ENCODE assay signal across 28 cellular contexts in genomic region chr18:2878656-2879330, GRCh38. TPM values are rescaled to one million over a fixed set of nuclear protein-coding genes. Genes with fewer than 3 reads are reported as not detected.
DNase-seq lines count a peak whose midpoint lies in the region; ATAC-seq and TF ChIP-seq lines count a peak whose summit lies in the region.
"Had no signal": no experiment of that assay in that cellular context is flagged by ENCODE, and none has a peak within 500 bp of the region (broad histone marks: within the 10 kb centered on the region; RNA-seq: fewer than 3 reads in every experiment).

No MANE protein-coding gene starts in this region.

- H3K56ac ChIP-seq in IMR-90 (ENCODE audit: extremely low read depth, insufficient read depth, low read length): no peak overlapping the region

- H3K4me3 ChIP-seq in BE2C (ENCODE audit: low read depth, low read length) (no peak overlapping the region), IMR-90 (ENCODE audit: insufficient read depth, low read depth, low read length) (no peak overlapping the region)
- H3K4me3 ChIP-seq: A549, GM23338, pancreas, PC-9, suprapubic skin, upper lobe of left lung had no signal

- no peak overlapping the region for H3K23ac ChIP-seq in IMR-90 (ENCODE audit: low read depth, low read length)

- H3K27ac Mint-ChIP-seq in activated T-helper 1 cell treated with anti-CD3 and anti-CD28 coated beads, Interleukin-12 subunit alpha, Interleukin-12 subunit beta, Interleukin-2, Interleukin-4 antibody, amounts not matched to agents 30 ng/mL and 10 ng/mL and 1 ng/mL, durations not matched to agents 14 hours and 24 hours and 36 hours: peak overlapping the region; percentile 68
- H3K27ac Mint-ChIP-seq in nephron: peak overlapping the region in 2 of 3 experiments; percentile 67 to 73
- H3K27ac Mint-ChIP-seq: activated CD4-positive, alpha-beta memory T cell treated with anti-CD3 and anti-CD28 coated beads, Interleukin-2, amount 10 ng/mL, durations not matched to agents 7 days and 5 days; activated naive CD8-positive, alpha-beta T cell treated with anti-CD3 and anti-CD28 coated beads for 36 hours; activated T-helper 17 cell treated with anti-CD3 and anti-CD28 coated beads, Interleukin-2, amount 50 U/mL, for 72 hours; GM23338; IgD-negative memory B cell; memory B cell had no signal

- H4K5ac ChIP-seq in IMR-90 (ENCODE audit: low read depth, low read length): no peak overlapping the region

- in situ Hi-C loops in IMR-90 (cut with MboI; ENCODE audit: low sequenced_read_pairs): no loop called here

- no peak for TF ChIP-seq POLR2A in IMR-90 (IDR thresholded peaks at IDR 0.05; ENCODE audit: low read depth, low read length)

- H3K27ac ChIP-seq in IMR-90 (ENCODE audit: insufficient read depth, low read length): no peak overlapping the region
- H3K27ac ChIP-seq: A549, pancreas, PC-9, suprapubic skin, upper lobe of left lung had no signal

- no peak for ATAC-seq in IMR-90 (ENCODE audit: low read depth)
- ATAC-seq: A549; activated T-helper 17 cell treated with anti-CD3 and anti-CD28 coated beads, Interleukin-2, amount 50 U/mL, for 72 hours; GM23338; pancreas; Right ventricle myocardium inferior had no signal

- WGBS in IMR-90 (ENCODE audit: extremely low coverage in 2 of 2, insufficient read length in 1 of 2), 2 experiments: 91% methylated on average over 10 of the region's 15 CpGs; no CpG with 5 or more reads in 1 of the 2 experiments

- no TSS peak for BruUV-seq in IMR-90 (replicated peaks; lab: Mats Ljungman, UMichigan)

- no peak overlapping the region for H2BK20ac ChIP-seq in IMR-90 (ENCODE audit: low read depth, low read length)

- TF ChIP-seq RAD21 in IMR-90 (IDR thresholded peaks at IDR 0.05; ENCODE audit: low read length): no peak

- H4K8ac ChIP-seq in IMR-90 (ENCODE audit: low read depth in 2 of 2, low read length in 2 of 2): no peak overlapping the region

- H2AK5ac ChIP-seq in IMR-90 (ENCODE audit: low read depth, low read length): no peak overlapping the region; the same call in 1 of the 2 replicates

- peak overlapping the region; percentile 82 for H2AK9ac ChIP-seq in IMR-90 (replicated peaks; ENCODE audit: low read depth, low read length, poor library complexity)

- no peak for TF ChIP-seq CTCF in BE2C (IDR thresholded peaks at IDR 0.05; ENCODE audit: low read depth, low read length)
- TF ChIP-seq CTCF in IMR-90 (conservative IDR thresholded peaks at IDR 0.05; ENCODE audit: low read depth, low read length): no peak
- no peak for TF ChIP-seq CTCF in nephron (IDR thresholded peaks at IDR 0.05; ENCODE audit: unreplicated experiment in 3 of 3)

- H3K14ac ChIP-seq in IMR-90 (replicated peaks; ENCODE audit: low read depth, low read length): no peak overlapping the region

- DNase-seq in BE2C (peak; percentile 37), IMR-90 (no peak), AML-193 (lab: John Stamatoyannopoulos, UW) (no peak), T-helper 9 cell (no peak), activated gamma-delta T cell (lab: John Stamatoyannopoulos, UW) (no peak), foreskin melanocyte (no peak)
- DNase-seq in activated T-helper 1 cell treated with anti-CD3 and anti-CD28 coated beads, Interleukin-12 subunit alpha, Interleukin-12 subunit beta, Interleukin-2, Interleukin-4 antibody, amounts not matched to agents 30 ng/mL and 10 ng/mL and 1 ng/mL, durations not matched to agents 14 hours and 24 hours and 36 hours (ENCODE audit: low spot score): no peak
- DNase-seq: activated CD4-positive, alpha-beta memory T cell treated with anti-CD3 and anti-CD28 coated beads, Interleukin-2, amount 10 ng/mL, durations not matched to agents 7 days and 5 days; activated naive CD8-positive, alpha-beta T cell treated with anti-CD3 and anti-CD28 coated beads for 36 hours; aorta; effector CD4-positive, alpha-beta T cell; NCI-H146; NCI-H510A; pancreas; PC-9; stimulated activated CD4-positive, alpha-beta T cell treated with anti-CD3 and anti-CD28 coated beads, Interleukin-1b, Interleukin-23, amount 100 ng/mL, for 48 hours; stimulated activated naive CD4-positive, alpha-beta T cell treated with Interleukin-2 at 50 U/mL for 16 hours had no signal

- no peak overlapping the region for H3K4ac ChIP-seq in IMR-90 (ENCODE audit: low read depth, low read length)

- H3K36me3 ChIP-seq in BE2C (no peaks in the 10 kb centered on the region), IMR-90 (ENCODE audit: control insufficient read depth, insufficient read depth, low read length) (no peaks in the 10 kb centered on the region)
- H3K36me3 ChIP-seq: pancreas, suprapubic skin, upper lobe of left lung had no signal

- H3K36me3 Mint-ChIP-seq in activated T-helper 1 cell treated with anti-CD3 and anti-CD28 coated beads, Interleukin-12 subunit alpha, Interleukin-12 subunit beta, Interleukin-2, Interleukin-4 antibody, amounts not matched to agents 30 ng/mL and 10 ng/mL and 1 ng/mL, durations not matched to agents 14 hours and 24 hours and 36 hours (ENCODE audit: low read depth): peaks cover 2% of the 10 kb centered on the region
- H3K36me3 Mint-ChIP-seq in nephron (ENCODE audit: low read depth): no peaks in the 10 kb centered on the region
- H3K36me3 Mint-ChIP-seq: activated naive CD8-positive, alpha-beta T cell treated with anti-CD3 and anti-CD28 coated beads for 36 hours; IgD-negative memory B cell had no signal

- no peaks in the 10 kb centered on the region for H3K9me3 ChIP-seq in BE2C
- H3K9me3 ChIP-seq in IMR-90 (ENCODE audit: control insufficient read depth, insufficient read depth, low read length): no peaks in the 10 kb centered on the region
- H3K9me3 ChIP-seq: A549, pancreas, suprapubic skin, upper lobe of left lung had no signal

- POLR2A ChIA-PET in IMR-90 (lab: Charles Lee; ENCODE audit: unreplicated experiment): no interaction called here

- H4K91ac ChIP-seq in IMR-90 (ENCODE audit: insufficient read depth, low read depth, low read length): no peak overlapping the region

- H3K18ac ChIP-seq in IMR-90 (ENCODE audit: low read depth, low read length): no peak overlapping the region

- intact Hi-C loops in IMR-90 (cut with micrococcal nuclease): no loop called here
- intact Hi-C loops in activated T-helper 1 cell treated with anti-CD3 and anti-CD28 coated beads, Interleukin-12 subunit alpha, Interleukin-12 subunit beta, Interleukin-2, Interleukin-4 antibody, amounts not matched to agents 30 ng/mL and 10 ng/mL and 1 ng/mL, durations not matched to agents 14 hours and 24 hours and 36 hours (cut with micrococcal nuclease): no loop called here

- H3K4me3 Mint-ChIP-seq in activated T-helper 1 cell treated with anti-CD3 and anti-CD28 coated beads, Interleukin-12 subunit alpha, Interleukin-12 subunit beta, Interleukin-2, Interleukin-4 antibody, amounts not matched to agents 30 ng/mL and 10 ng/mL and 1 ng/mL, durations not matched to agents 14 hours and 24 hours and 36 hours: no peak overlapping the region
- H3K4me3 Mint-ChIP-seq in nephron: no peak overlapping the region
- H3K4me3 Mint-ChIP-seq: activated CD4-positive, alpha-beta memory T cell treated with anti-CD3 and anti-CD28 coated beads, Interleukin-2, amount 10 ng/mL, durations not matched to agents 7 days and 5 days; activated naive CD8-positive, alpha-beta T cell treated with anti-CD3 and anti-CD28 coated beads for 36 hours; activated T-helper 17 cell treated with anti-CD3 and anti-CD28 coated beads, Interleukin-2, amount 50 U/mL, for 72 hours; GM23338; IgD-negative memory B cell; memory B cell; T-helper 2 cell treated with Interferon-gamma antibody and Interleukin-4, amounts not matched to agents 5 μg/mL and 100 μg/mL, for 36 hours had no signal

- H3K27me3 Mint-ChIP-seq in activated T-helper 1 cell treated with anti-CD3 and anti-CD28 coated beads, Interleukin-12 subunit alpha, Interleukin-12 subunit beta, Interleukin-2, Interleukin-4 antibody, amounts not matched to agents 30 ng/mL and 10 ng/mL and 1 ng/mL, durations not matched to agents 14 hours and 24 hours and 36 hours (ENCODE audit: insufficient read depth): peaks cover 3% of the 10 kb centered on the region
- H3K27me3 Mint-ChIP-seq in nephron (ENCODE audit: low read depth): peaks cover 5% of the 10 kb centered on the region
- H3K27me3 Mint-ChIP-seq: activated naive CD8-positive, alpha-beta T cell treated with anti-CD3 and anti-CD28 coated beads for 36 hours; activated T-helper 17 cell treated with anti-CD3 and anti-CD28 coated beads, Interleukin-2, amount 50 U/mL, for 72 hours had no signal

- CTCF ChIA-PET in IMR-90 (lab: Yijun Ruan, JAX): no interaction called here

- no peak overlapping the region for H3K9ac ChIP-seq in IMR-90 (ENCODE audit: low read depth, low read length)

- H3K4me1 ChIP-seq in BE2C (no peaks in the 10 kb centered on the region), IMR-90 (ENCODE audit: control insufficient read depth, insufficient read depth, low read length) (peaks cover 13% of the 10 kb centered on the region)
- H3K4me1 ChIP-seq: A549, pancreas had no signal

- H2BK5ac ChIP-seq in IMR-90 (ENCODE audit: low read depth, low read length, poor library complexity, severe bottlenecking): no peak overlapping the region

- peaks cover 21% of the 10 kb centered on the region for H3K4me1 Mint-ChIP-seq in activated T-helper 1 cell treated with anti-CD3 and anti-CD28 coated beads, Interleukin-12 subunit alpha, Interleukin-12 subunit beta, Interleukin-2, Interleukin-4 antibody, amounts not matched to agents 30 ng/mL and 10 ng/mL and 1 ng/mL, durations not matched to agents 14 hours and 24 hours and 36 hours (ENCODE audit: low read depth)
- H3K4me1 Mint-ChIP-seq in nephron: peaks cover 66% of the 10 kb centered on the region

- H3K4me2 ChIP-seq in IMR-90 (ENCODE audit: low read depth, low read length): no peak overlapping the region
- H3K4me2 ChIP-seq: A549, GM23338, PC-9 had no signal

- H3K27me3 ChIP-seq in BE2C (no peaks in the 10 kb centered on the region), IMR-90 (ENCODE audit: control insufficient read depth, insufficient read depth, low read length) (no peaks in the 10 kb centered on the region)
- H3K27me3 ChIP-seq: pancreas, suprapubic skin, upper lobe of left lung had no signal

- H2AFZ ChIP-seq in IMR-90 (replicated peaks; ENCODE audit: low read length, poor library complexity): no peak overlapping the region
- H2AFZ ChIP-seq: GM23338, PC-9 had no signal

- peaks cover 8% of the 10 kb centered on the region for H3K9me1 ChIP-seq in IMR-90 (ENCODE audit: insufficient read depth, low read length)

- dilution Hi-C loops in IMR-90 (cut with HindIII; ENCODE audit: low sequenced_read_pairs, unreplicated experiment): no loop called here

- H4K20me1 ChIP-seq in IMR-90 (ENCODE audit: insufficient read depth, low read length): no peaks in the 10 kb centered on the region

- H3K79me1 ChIP-seq in IMR-90 (ENCODE audit: low read depth in 1 of 2, low read length in 2 of 2): no peaks in the 10 kb centered on the region

- H2BK120ac ChIP-seq in IMR-90 (ENCODE audit: low read depth, low read length): no peak overlapping the region

- no peak overlapping the region for H2BK15ac ChIP-seq in IMR-90 (ENCODE audit: low read depth, low read length)

- no peaks in the 10 kb centered on the region for H3K9me3 Mint-ChIP-seq in activated T-helper 1 cell treated with anti-CD3 and anti-CD28 coated beads, Interleukin-12 subunit alpha, Interleukin-12 subunit beta, Interleukin-2, Interleukin-4 antibody, amounts not matched to agents 30 ng/mL and 10 ng/mL and 1 ng/mL, durations not matched to agents 14 hours and 24 hours and 36 hours
- H3K9me3 Mint-ChIP-seq in nephron: no peaks in the 10 kb centered on the region
- H3K9me3 Mint-ChIP-seq: activated CD4-positive, alpha-beta memory T cell treated with anti-CD3 and anti-CD28 coated beads, Interleukin-2, amount 10 ng/mL, durations not matched to agents 7 days and 5 days; activated naive CD8-positive, alpha-beta T cell treated with anti-CD3 and anti-CD28 coated beads for 36 hours; activated T-helper 17 cell treated with anti-CD3 and anti-CD28 coated beads, Interleukin-2, amount 50 U/mL, for 72 hours; GM23338; IgD-negative memory B cell; memory B cell; T-helper 2 cell treated with Interferon-gamma antibody and Interleukin-4, amounts not matched to agents 5 μg/mL and 100 μg/mL, for 36 hours had no signal

RNA-seq across cellular contexts. Expression of gene EMILIN2, which starts 32.0 kb away (rescaled TPM):
- polyA plus RNA-seq in BE2C (2012; ENCODE audit: insufficient read depth, insufficient read length, low read depth): 18.6 TPM
- under 0.01 TPM in 2 replicates for total RNA-seq in IMR-90 (2012; rRNA removed)
- polyA plus RNA-seq in IMR-90 (2012; rRNA removed): 0.14 and 0.34 TPM in 2 replicates
- polyA plus RNA-seq in IMR-90 (2012; cell fraction: cytosol; rRNA removed): 0.24 and 0.29 TPM in 2 replicates
- polyA plus RNA-seq in IMR-90 (2012; cell fraction: nucleus; rRNA removed; ENCODE audit: low replicate concordance): 0.73 and 0.91 TPM in 2 replicates
- 26.1 and 28.0 TPM in 2 replicates for total RNA-seq in activated T-helper 1 cell treated with anti-CD3 and anti-CD28 coated beads, Interleukin-12 subunit alpha, Interleukin-12 subunit beta, Interleukin-2, Interleukin-4 antibody, amounts not matched to agents 30 ng/mL and 10 ng/mL and 1 ng/mL, durations not matched to agents 14 hours and 24 hours and 36 hours
- polyA plus RNA-seq: neural cell had no signal

Comparison
In these comparisons a context has a peak if more than half of its experiments do, and no peak if none do; other contexts are left out.
1. RNA of gene EMILIN2, which starts 32.0 kb away (total RNA-seq): 26.1 to 28.0 TPM in activated T-helper 1 cell treated with anti-CD3 and anti-CD28 coated beads, Interleukin-12 subunit alpha, Interleukin-12 subunit beta, Interleukin-2, Interleukin-4 antibody, amounts not matched to agents 30 ng/mL and 10 ng/mL and 1 ng/mL, durations not matched to agents 14 hours and 24 hours and 36 hours; under 0.01 TPM in IMR-90; every median in the first group is over 10 times any median in the second.